27 cellular contexts compared by ENCODE assay signal in the genomic region with DNA sequence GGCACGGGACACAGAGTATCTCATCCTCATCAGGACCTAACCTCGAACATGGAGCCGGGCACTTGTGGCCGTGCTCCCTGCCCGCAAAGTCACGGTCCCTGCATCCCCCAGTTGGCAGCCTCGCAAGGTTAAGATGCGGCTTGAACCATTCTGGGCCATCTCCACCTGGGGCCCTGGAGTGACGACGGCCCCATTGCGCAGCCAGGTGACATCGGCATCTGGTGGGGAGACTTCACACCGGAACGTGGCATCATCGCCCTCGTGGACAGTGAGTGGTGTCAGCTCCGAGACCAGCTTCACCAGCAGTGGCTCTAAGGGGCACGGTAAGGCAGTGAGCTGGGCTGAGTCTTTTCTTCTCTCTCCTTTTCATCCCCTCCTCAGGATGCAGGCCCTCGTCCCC. TPM values are rescaled to one million over a fixed set of nuclear protein-coding genes. Genes with fewer than 3 reads are reported as not detected.
"Had no signal": no experiment of that assay in that cellular context is flagged by ENCODE, and none has a peak within 500 bp of the region (broad histone marks: within the 10 kb centered on the region; RNA-seq: fewer than 3 reads in every experiment).

No MANE protein-coding gene starts in this region.

- DNase-seq: colonic mucosa; effector CD8-positive, alpha-beta T cell; endodermal cell; foreskin fibroblast; glutamatergic neuron; heart right ventricle; hypothalamus; immature natural killer cell; islet precursor cell; mammary epithelial cell; natural killer cell; stimulated activated CD4-positive, alpha-beta T cell treated with anti-CD3 and anti-CD28 coated beads, Interleukin-2, amount 100 ng/mL, for 24 hours; stimulated activated CD4-positive, alpha-beta T cell treated with anti-CD3 and anti-CD28 coated beads, Interleukin-4, amount 100 ng/mL, for 24 hours; stimulated activated naive CD4-positive, alpha-beta T cell treated with Interleukin-2 at 50 U/mL for 16 hours; stomach; testis; tibial artery had no signal

- H3K4me3 ChIP-seq: colonic mucosa, heart right ventricle, smooth muscle cell, stomach, testis, tibial artery, upper lobe of left lung had no signal

- H2AFZ ChIP-seq: parathyroid adenoma had no signal

- ATAC-seq: esophagus mucosa; heart right ventricle; left lobe of liver; natural killer cell; sciatic nerve; stimulated activated effector memory CD8-positive, alpha-beta T cell treated with anti-CD3 and anti-CD28 coated beads, Interleukin-12 subunit alpha, Interleukin-12 subunit beta, amount 100 ng/mL, for 72 hours had no signal

- H3K4me2 ChIP-seq: smooth muscle cell had no signal

- FAIRE-seq: urothelium cell line had no signal

- H3K9me3 ChIP-seq: colonic mucosa, heart right ventricle, stomach, testis, tibial artery, upper lobe of left lung had no signal

- H3K27ac ChIP-seq: colonic mucosa, epithelial cell of prostate, heart right ventricle, parathyroid adenoma, stomach, testis, tibial artery, upper lobe of left lung had no signal

- H3K36me3 ChIP-seq: colonic mucosa, upper lobe of left lung had no signal

- H3K27me3 ChIP-seq: testis, tibial artery had no signal

- H3K9ac ChIP-seq: parathyroid adenoma had no signal

- H3K79me2 ChIP-seq: parathyroid adenoma had no signal

RNA-seq across cellular contexts. Expression of a gene that starts 12.6 kb away (rescaled TPM):
- total RNA-seq: mononuclear cell had no signal

RNA-seq across cellular contexts. Expression of a gene that starts 15.7 kb away (rescaled TPM):
- total RNA-seq: colonic mucosa, mononuclear cell, natural killer cell had no signal
- polyA plus RNA-seq: immature natural killer cell had no signal
